In genomic region chr1:24929876-24930702, GRCh38 we compare ENCODE assay signal across 8 cellular contexts. TPM values are rescaled to one million over a fixed set of nuclear protein-coding genes. Genes with fewer than 3 reads are reported as not detected.
DNase-seq lines count a peak whose midpoint lies in the region; ATAC-seq, FAIRE-seq and TF ChIP-seq lines count a peak whose summit lies in the region.

TSS of gene RUNX3 (minus strand) at chr1:24930276. CDS start at chr1:24929868, 408 bp downstream.

- H3K9me3 Mint-ChIP-seq in naive thymus-derived CD4-positive, alpha-beta T cell = peaks cover 0 to 2% (median 0%) of the 10 kb centered on the region in 11 donors
- H3K9me3 Mint-ChIP-seq in stimulated activated naive CD8-positive, alpha-beta T cell treated with anti-CD3 and anti-CD28 coated beads, Interleukin-15, amount 100 ng/mL, for 72 hours = no peaks in the 10 kb centered on the region

- H3K4me1 Mint-ChIP-seq in naive thymus-derived CD4-positive, alpha-beta T cell = peaks cover 24 to 67% (median 55%) of the 10 kb centered on the region in 7 donors
- peaks cover 76% of the 10 kb centered on the region for H3K4me1 Mint-ChIP-seq in stimulated activated naive CD8-positive, alpha-beta T cell treated with anti-CD3 and anti-CD28 coated beads, Interleukin-15, amount 100 ng/mL, for 72 hours

- peak within 1 kb of the TSS; percentile 85 to 98 (median 96) for H3K4me3 Mint-ChIP-seq in naive thymus-derived CD4-positive, alpha-beta T cell
- H3K4me3 Mint-ChIP-seq in stimulated activated naive CD8-positive, alpha-beta T cell treated with anti-CD3 and anti-CD28 coated beads, Interleukin-15, amount 100 ng/mL, for 72 hours = peak within 1 kb of the TSS; percentile 96 to 98

- peaks cover 0 to 31% (median 5%) of the 10 kb centered on the region in 3 experiments for H3K36me3 ChIP-seq in naive thymus-derived CD4-positive, alpha-beta T cell (ENCODE audit: control insufficient read depth in 2 of 3, insufficient read depth in 3 of 3, low read length in 3 of 3)

- peaks cover 0 to 26% (median 6%) of the 10 kb centered on the region in 5 donors for H3K36me3 Mint-ChIP-seq in naive thymus-derived CD4-positive, alpha-beta T cell

- peak; percentile 94 for DNase-seq in GM18507 (ENCODE audit: extremely low spot score, insufficient read length, low read depth)
- DNase-seq in NCI-H1092 (lab: John Stamatoyannopoulos, UW) = peak; percentile 29
- DNase-seq in dorsolateral prefrontal cortex = no peak
- peak; percentile 87 to 94 (median 92) for DNase-seq in naive thymus-derived CD4-positive, alpha-beta T cell
- peak; percentile 96 to 97 for DNase-seq in stimulated activated naive CD8-positive, alpha-beta T cell treated with anti-CD3 and anti-CD28 coated beads, Interleukin-15, amount 100 ng/mL, for 72 hours
- no peak for DNase-seq in NCI-H2107 (lab: John Stamatoyannopoulos, UW)

- CTCF ChIA-PET in naive thymus-derived CD4-positive, alpha-beta T cell (lab: Charles Lee) = interaction anchor here (1.0 to 14.1 kb wide), 7 partner anchors 9 to 105 kb away, joined by 3 to 135 read pairs (median 6); no protein-coding TSS in a partner anchor

- peak within 1 kb of the TSS; percentile 71 to 98 (median 97) for H3K27ac Mint-ChIP-seq in naive thymus-derived CD4-positive, alpha-beta T cell
- H3K27ac Mint-ChIP-seq in stimulated activated naive CD8-positive, alpha-beta T cell treated with anti-CD3 and anti-CD28 coated beads, Interleukin-15, amount 100 ng/mL, for 72 hours = peak within 1 kb of the TSS; percentile 91 to 98

- POLR2A ChIA-PET in naive thymus-derived CD4-positive, alpha-beta T cell (lab: Charles Lee) = interaction anchor here (0.6 to 5.1 kb wide), 27 partner anchors 10 to 185 kb away, joined by 3 to 24 read pairs (median 5); partner anchors contain the start of gene CLIC4

- H3K4me3 ChIP-seq in dorsolateral prefrontal cortex = peak within 1 kb of the TSS in 56 of 59 donors; percentile 4 to 56 (median 34)
- peak within 1 kb of the TSS; percentile 91 for H3K4me3 ChIP-seq in naive thymus-derived CD4-positive, alpha-beta T cell (ENCODE audit: low read length)

- H3K27me3 Mint-ChIP-seq in naive thymus-derived CD4-positive, alpha-beta T cell = no peaks in the 10 kb centered on the region
- H3K27me3 Mint-ChIP-seq in stimulated activated naive CD8-positive, alpha-beta T cell treated with anti-CD3 and anti-CD28 coated beads, Interleukin-15, amount 100 ng/mL, for 72 hours = no peaks in the 10 kb centered on the region

- H3K27me3 ChIP-seq in dorsolateral prefrontal cortex = peaks cover 8 to 98% (median 90%) of the 10 kb centered on the region in 45 donors
- H3K27me3 ChIP-seq in naive thymus-derived CD4-positive, alpha-beta T cell (ENCODE audit: control insufficient read depth in 2 of 2, insufficient read depth in 2 of 2, low read length in 2 of 2) = no peaks in the 10 kb centered on the region

- FAIRE-seq in GM18507 (lab: Jason Lieb, UNC) = peak; percentile 97

- H3K4me1 ChIP-seq in naive thymus-derived CD4-positive, alpha-beta T cell (ENCODE audit: control insufficient read depth in 2 of 2, insufficient read depth in 2 of 2, low read length in 2 of 2) = peaks cover 40 to 47% of the 10 kb centered on the region in 2 donors

- peak; percentile 73 for ATAC-seq in HG02623 (IDR thresholded peaks at IDR 0.05; ENCODE audit: unreplicated experiment)
- ATAC-seq in activated CD4-positive, CD25-positive, alpha-beta regulatory T cell treated with anti-CD3 and anti-CD28 coated beads, Interleukin-2, amount 50 U/mL, for 24 hours = peak; percentile 78 to 88
- ATAC-seq in naive thymus-derived CD4-positive, alpha-beta T cell = peak; percentile 90
- peak; percentile 83 for ATAC-seq in stimulated activated naive CD8-positive, alpha-beta T cell treated with anti-CD3 and anti-CD28 coated beads, Interleukin-15, amount 100 ng/mL, for 72 hours

- peak in 5 of 56 donors; percentile 8 to 38 (median 24) for TF ChIP-seq CTCF in dorsolateral prefrontal cortex (IDR thresholded peaks at IDR 0.05 in 54 of 56, conservative IDR thresholded peaks at IDR 0.05 in 2 of 56; ENCODE audit: low read depth in 1 of 56, partially characterized antibody in 56 of 56)

- H3K9me3 ChIP-seq in naive thymus-derived CD4-positive, alpha-beta T cell (ENCODE audit: control insufficient read depth in 2 of 3, low read length in 3 of 3) = no peaks in the 10 kb centered on the region

- intact Hi-C loops in dorsolateral prefrontal cortex (cut with DNase I) = loop anchor here (5.0 to 10.0 kb wide), 3 partner anchors 175 to 272 kb away; no protein-coding TSS in a partner anchor
- intact Hi-C loops in naive thymus-derived CD4-positive, alpha-beta T cell (cut with micrococcal nuclease) = loop anchor here (1.0 to 10.0 kb wide), 13 partner anchors 19 to 747 kb away; partner anchors contain the start of genes SRRM1 (in 2 of the 2) and CLIC4 (in 1 of the 2)

- H3K27ac ChIP-seq in dorsolateral prefrontal cortex = peak within 1 kb of the TSS in 13 of 59 donors; percentile 5 to 69 (median 36)
- H3K27ac ChIP-seq in naive thymus-derived CD4-positive, alpha-beta T cell (ENCODE audit: low read depth, low read length) = peak within 1 kb of the TSS; percentile 96

RNA-seq across cellular contexts. Expression of gene RUNX3, which starts in this region (rescaled TPM):
- total RNA-seq in dorsolateral prefrontal cortex = 1 to 10 TPM in 55 of 120 experiments, under 1 TPM in 65; 0.29 to 3.9 (median 0.96) TPM
- 100 to 1,000 TPM in 2 of 5 experiments, 10 to 100 TPM in 3; 71.4 to 135 (median 96.9) TPM for total RNA-seq in naive thymus-derived CD4-positive, alpha-beta T cell
- polyA plus RNA-seq in naive thymus-derived CD4-positive, alpha-beta T cell = 10 to 100 TPM; 14.2 to 25.8 TPM

Comparison
In these comparisons a context has a peak if more than half of its experiments do, and no peak if none do; other contexts are left out.
1. RNA of gene RUNX3 (total RNA-seq): 71.4 to 135 TPM in naive thymus-derived CD4-positive, alpha-beta T cell; 0.29 to 3.9 TPM in dorsolateral prefrontal cortex; every median in the first group is over 10 times any median in the second.
2. DNase-seq: peak in GM18507 (single experiment), NCI-H1092 (single experiment), naive thymus-derived CD4-positive, alpha-beta T cell (9 of 9) and stimulated activated naive CD8-positive, alpha-beta T cell treated with anti-CD3 and anti-CD28 coated beads, Interleukin-15, amount 100 ng/mL, for 72 hours (2 of 2); none in dorsolateral prefrontal cortex (0 of 10) and NCI-H2107 (single experiment).
3. Peak in every context shown above with its lines, with median percentiles within 50 percentile points of each other: ATAC-seq.